1 cellular context compared by ENCODE assay signal in genomic region chr5:173234129-173234793, GRCh38.
TF ChIP-seq lines count a peak whose summit lies in the region.

No MANE protein-coding gene starts in this region.

TF ChIP-seq in GM23338, 12 proteins besides CTCF, POLR2A, EP300 and RAD21 (continued from another document):
- TF ChIP-seq, protein P1, sequence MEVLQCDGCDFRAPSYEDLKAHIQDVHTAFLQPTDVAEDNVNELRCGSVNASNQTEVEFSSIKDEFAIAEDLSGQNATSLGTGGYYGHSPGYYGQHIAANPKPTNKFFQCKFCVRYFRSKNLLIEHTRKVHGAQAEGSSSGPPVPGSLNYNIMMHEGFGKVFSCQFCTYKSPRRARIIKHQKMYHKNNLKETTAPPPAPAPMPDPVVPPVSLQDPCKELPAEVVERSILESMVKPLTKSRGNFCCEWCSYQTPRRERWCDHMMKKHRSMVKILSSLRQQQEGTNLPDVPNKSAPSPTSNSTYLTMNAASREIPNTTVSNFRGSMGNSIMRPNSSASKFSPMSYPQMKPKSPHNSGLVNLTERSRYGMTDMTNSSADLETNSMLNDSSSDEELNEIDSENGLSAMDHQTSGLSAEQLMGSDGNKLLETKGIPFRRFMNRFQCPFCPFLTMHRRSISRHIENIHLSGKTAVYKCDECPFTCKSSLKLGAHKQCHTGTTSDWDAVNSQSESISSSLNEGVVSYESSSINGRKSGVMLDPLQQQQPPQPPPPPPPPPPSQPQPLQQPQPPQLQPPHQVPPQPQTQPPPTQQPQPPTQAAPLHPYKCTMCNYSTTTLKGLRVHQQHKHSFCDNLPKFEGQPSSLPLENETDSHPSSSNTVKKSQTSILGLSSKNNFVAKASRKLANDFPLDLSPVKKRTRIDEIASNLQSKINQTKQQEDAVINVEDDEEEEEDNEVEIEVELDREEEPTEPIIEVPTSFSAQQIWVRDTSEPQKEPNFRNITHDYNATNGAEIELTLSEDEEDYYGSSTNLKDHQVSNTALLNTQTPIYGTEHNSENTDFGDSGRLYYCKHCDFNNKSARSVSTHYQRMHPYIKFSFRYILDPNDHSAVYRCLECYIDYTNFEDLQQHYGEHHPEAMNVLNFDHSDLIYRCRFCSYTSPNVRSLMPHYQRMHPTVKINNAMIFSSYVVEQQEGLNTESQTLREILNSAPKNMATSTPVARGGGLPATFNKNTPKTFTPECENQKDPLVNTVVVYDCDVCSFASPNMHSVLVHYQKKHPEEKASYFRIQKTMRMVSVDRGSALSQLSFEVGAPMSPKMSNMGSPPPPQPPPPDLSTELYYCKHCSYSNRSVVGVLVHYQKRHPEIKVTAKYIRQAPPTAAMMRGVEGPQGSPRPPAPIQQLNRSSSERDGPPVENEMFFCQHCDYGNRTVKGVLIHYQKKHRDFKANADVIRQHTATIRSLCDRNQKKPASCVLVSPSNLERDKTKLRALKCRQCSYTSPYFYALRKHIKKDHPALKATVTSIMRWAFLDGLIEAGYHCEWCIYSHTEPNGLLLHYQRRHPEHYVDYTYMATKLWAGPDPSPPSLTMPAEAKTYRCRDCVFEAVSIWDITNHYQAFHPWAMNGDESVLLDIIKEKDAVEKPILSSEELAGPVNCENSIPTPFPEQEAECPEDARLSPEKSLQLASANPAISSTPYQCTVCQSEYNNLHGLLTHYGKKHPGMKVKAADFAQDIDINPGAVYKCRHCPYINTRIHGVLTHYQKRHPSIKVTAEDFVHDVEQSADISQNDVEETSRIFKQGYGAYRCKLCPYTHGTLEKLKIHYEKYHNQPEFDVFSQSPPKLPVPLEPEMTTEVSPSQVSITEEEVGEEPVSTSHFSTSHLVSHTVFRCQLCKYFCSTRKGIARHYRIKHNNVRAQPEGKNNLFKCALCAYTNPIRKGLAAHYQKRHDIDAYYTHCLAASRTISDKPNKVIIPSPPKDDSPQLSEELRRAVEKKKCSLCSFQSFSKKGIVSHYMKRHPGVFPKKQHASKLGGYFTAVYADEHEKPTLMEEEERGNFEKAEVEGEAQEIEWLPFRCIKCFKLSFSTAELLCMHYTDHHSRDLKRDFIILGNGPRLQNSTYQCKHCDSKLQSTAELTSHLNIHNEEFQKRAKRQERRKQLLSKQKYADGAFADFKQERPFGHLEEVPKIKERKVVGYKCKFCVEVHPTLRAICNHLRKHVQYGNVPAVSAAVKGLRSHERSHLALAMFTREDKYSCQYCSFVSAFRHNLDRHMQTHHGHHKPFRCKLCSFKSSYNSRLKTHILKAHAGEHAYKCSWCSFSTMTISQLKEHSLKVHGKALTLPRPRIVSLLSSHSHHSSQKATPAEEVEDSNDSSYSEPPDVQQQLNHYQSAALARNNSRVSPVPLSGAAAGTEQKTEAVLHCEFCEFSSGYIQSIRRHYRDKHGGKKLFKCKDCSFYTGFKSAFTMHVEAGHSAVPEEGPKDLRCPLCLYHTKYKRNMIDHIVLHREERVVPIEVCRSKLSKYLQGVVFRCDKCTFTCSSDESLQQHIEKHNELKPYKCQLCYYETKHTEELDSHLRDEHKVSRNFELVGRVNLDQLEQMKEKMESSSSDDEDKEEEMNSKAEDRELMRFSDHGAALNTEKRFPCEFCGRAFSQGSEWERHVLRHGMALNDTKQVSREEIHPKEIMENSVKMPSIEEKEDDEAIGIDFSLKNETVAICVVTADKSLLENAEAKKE (CRISPR knock-in tag; IDR thresholded peaks at IDR 0.05), result no peak
